18 cellular contexts compared by ENCODE assay signal in the genomic region with DNA sequence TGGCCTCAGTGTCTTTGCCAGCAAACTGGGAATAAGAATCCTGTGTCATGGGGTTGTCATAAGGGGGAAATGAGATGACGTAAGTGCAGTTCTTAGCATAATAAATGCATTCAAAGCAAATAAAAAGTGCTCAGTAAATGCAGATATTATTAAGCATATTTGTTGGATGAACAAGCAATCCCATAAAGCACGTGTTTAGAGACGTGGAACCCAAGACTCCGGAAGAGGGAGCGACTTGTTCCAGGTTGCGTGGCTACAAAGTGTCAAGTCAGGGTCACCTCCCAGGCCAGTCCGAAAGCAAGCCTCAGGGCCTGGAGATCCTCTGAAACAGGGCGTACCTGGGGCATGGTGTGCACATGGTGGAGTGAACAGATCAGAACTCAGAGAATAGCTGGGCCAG. TPM values are rescaled to one million over a fixed set of nuclear protein-coding genes. Genes with fewer than 3 reads are reported as not detected.
DNase-seq lines count a peak whose midpoint lies in the region; ATAC-seq and TF ChIP-seq lines count a peak whose summit lies in the region.
"Had no signal": no experiment of that assay in that cellular context is flagged by ENCODE, and none has a peak within 500 bp of the region (broad histone marks: within the 10 kb centered on the region; RNA-seq: fewer than 3 reads in every experiment).

No MANE protein-coding gene starts in this region.

- ATAC-seq in SK-N-SH treated with all-trans-retinoic acid at 6 μM for 48 hours (no peak), HG03378 (IDR thresholded peaks at IDR 0.05; ENCODE audit: unreplicated experiment) (no peak)

- H3K4me1 Mint-ChIP-seq in neural progenitor cell = peaks cover 64% of the 10 kb centered on the region
- H3K4me1 Mint-ChIP-seq: CD4-positive, alpha-beta memory T cell had no signal

- H3K27ac Mint-ChIP-seq in neural progenitor cell = peak overlapping the region; percentile 69
- H3K27ac Mint-ChIP-seq: CD4-positive, alpha-beta memory T cell had no signal

- intact Hi-C loops in transverse colon (cut with DNase I; ENCODE audit: low total_unique reads) = loop anchor here (5.0 kb wide), 1 partner anchor 72 kb away; no protein-coding TSS in a partner anchor

- POLR2A ChIA-PET in SK-N-SH (lab: Yijun Ruan, JAX) = no interaction called here

- no peaks in the 10 kb centered on the region for H3K9me2 ChIP-seq in SK-N-SH

- TF ChIP-seq POLR2A in transverse colon (IDR thresholded peaks at IDR 0.05) = no peak

- H3K79me2 ChIP-seq in SK-N-SH (ENCODE audit: insufficient read depth) (no peaks in the 10 kb centered on the region), neural progenitor cell (ENCODE audit: low read depth) (no peaks in the 10 kb centered on the region)

- H3K27me3 ChIP-seq in SK-N-SH (ENCODE audit: insufficient read depth) (no peaks in the 10 kb centered on the region), neural progenitor cell (no peaks in the 10 kb centered on the region), transverse colon (peaks cover 6% of the 10 kb centered on the region)
- H3K27me3 ChIP-seq: BE2C had no signal

- H3K4me1 ChIP-seq in SK-N-SH (ENCODE audit: control insufficient read depth in 1 of 2, insufficient read depth in 2 of 2, low read depth in 1 of 2, low read length in 1 of 2) = peaks cover 23 to 34% of the 10 kb centered on the region in 2 experiments
- peaks cover 52% of the 10 kb centered on the region for H3K4me1 ChIP-seq in neural progenitor cell
- H3K4me1 ChIP-seq in transverse colon = peaks cover 5 to 14% (median 9%) of the 10 kb centered on the region in 4 donors

- H3K4me2 ChIP-seq in SK-N-SH (peak overlapping the region; percentile 59; the same call in 1 of the 2 replicates), neural progenitor cell (no peak overlapping the region)

- no peaks in the 10 kb centered on the region for H3K9me3 Mint-ChIP-seq in neural progenitor cell
- H3K9me3 Mint-ChIP-seq: CD4-positive, alpha-beta memory T cell had no signal

- no peaks in the 10 kb centered on the region for H3K36me3 Mint-ChIP-seq in neural progenitor cell
- H3K36me3 Mint-ChIP-seq: CD4-positive, alpha-beta memory T cell had no signal

- WGBS in SK-N-SH (ENCODE audit: low lambda C conversion rate) = 94% methylated on average over 8 of the region's 8 CpGs
- 82% methylated on average over 7 to 8 of the region's 8 CpGs for whole genome bisulfite sequencing in transverse colon (ENCODE audit: low coverage in 1 of 2), 2 donors

- H3K27ac ChIP-seq in SK-N-SH (ENCODE audit: low read depth in 2 of 2, low read length in 1 of 2) (no peak overlapping the region), neural progenitor cell (no peak overlapping the region), transverse colon (peak overlapping the region; percentile 69 to 90 (median 81))
- H3K27ac ChIP-seq: 22Rv1, PC-9 had no signal

- CTCF ChIA-PET in SK-N-SH (lab: Yijun Ruan, JAX) = interaction anchor here (1.1 to 34.2 kb wide), 3 partner anchors 13 to 98 kb away, joined by 5 to 1422 read pairs (median 118); a partner anchor contains a TSS

- no peaks in the 10 kb centered on the region for H3K9me3 ChIP-seq in SK-N-SH
- no peaks in the 10 kb centered on the region for H3K9me3 ChIP-seq in neural progenitor cell (ENCODE audit: low read depth)
- no peaks in the 10 kb centered on the region for H3K9me3 ChIP-seq in transverse colon
- H3K9me3 ChIP-seq: BE2C had no signal

- DNase-seq in SK-N-SH = no peak
- peak; percentile 71 for DNase-seq in foreskin melanocyte
- no peak for DNase-seq in neural progenitor cell (ENCODE audit: low spot score)
- DNase-seq in transverse colon = no peak
- no peak for DNase-seq in NCI-H2227 (lab: John Stamatoyannopoulos, UW; ENCODE audit: unreplicated experiment)
- DNase-seq in NCI-H1048 (lab: John Stamatoyannopoulos, UW) = no peak
- DNase-seq: CD4-positive, alpha-beta memory T cell; KBM-7; NCI-H1436 treated with DMSO at 0.1 percent for 48 hours; NCI-H2029 treated with DMSO at 0.1 percent for 48 hours; NCI-H2171 treated with DMSO at 0.1 percent for 48 hours; NCI-H510A had no signal

- TF ChIP-seq EP300 in SK-N-SH (IDR thresholded peaks at IDR 0.05; ENCODE audit: borderline replicate concordance in 1 of 2, low read depth in 1 of 2, low read length in 1 of 2) (no peak), transverse colon (IDR thresholded peaks at IDR 0.05; ENCODE audit: low read depth) (no peak)

- TF ChIP-seq CTCF in SK-N-SH (IDR thresholded peaks at IDR 0.05) (no peak), neural progenitor cell (IDR thresholded peaks at IDR 0.05) (no peak), transverse colon (IDR thresholded peaks at IDR 0.05) (no peak)

- H3K4me3 Mint-ChIP-seq in neural progenitor cell = no peak overlapping the region
- H3K4me3 Mint-ChIP-seq: CD4-positive, alpha-beta memory T cell had no signal

- H3F3A ChIP-seq in SK-N-SH (replicated peaks; ENCODE audit: insufficient read depth) (peaks cover 7% of the 10 kb centered on the region), neural progenitor cell (ENCODE audit: low read depth) (peaks cover 5% of the 10 kb centered on the region)

- H3K4me3 ChIP-seq in SK-N-SH (ENCODE audit: low read depth in 2 of 2, low read length in 1 of 2) = no peak overlapping the region
- H3K4me3 ChIP-seq in neural progenitor cell = no peak overlapping the region
- no peak overlapping the region for H3K4me3 ChIP-seq in transverse colon
- H3K4me3 ChIP-seq: PC-9 had no signal

- H3K9ac ChIP-seq in SK-N-SH = no peak overlapping the region
- H3K9ac ChIP-seq in neural progenitor cell = no peak overlapping the region

- H3K36me3 ChIP-seq in SK-N-SH (replicated peaks in 1 of 2; ENCODE audit: control insufficient read depth in 1 of 2, insufficient read depth in 2 of 2, low read length in 1 of 2) = no peaks in the 10 kb centered on the region
- no peaks in the 10 kb centered on the region for H3K36me3 ChIP-seq in neural progenitor cell
- H3K36me3 ChIP-seq in transverse colon = no peaks in the 10 kb centered on the region
- H3K36me3 ChIP-seq: BE2C had no signal

- TF ChIP-seq RAD21 in SK-N-SH (IDR thresholded peaks at IDR 0.05; ENCODE audit: low read length) = no peak

- H4K20me1 ChIP-seq in SK-N-SH (ENCODE audit: insufficient read depth) (no peaks in the 10 kb centered on the region), neural progenitor cell (ENCODE audit: low read depth) (no peaks in the 10 kb centered on the region)

- H2AFZ ChIP-seq in SK-N-SH (ENCODE audit: low read depth) = no peak overlapping the region
- no peak overlapping the region for H2AFZ ChIP-seq in neural progenitor cell (replicated peaks)
- H2AFZ ChIP-seq: PC-9 had no signal

- peaks cover 5% of the 10 kb centered on the region for H3K27me3 Mint-ChIP-seq in neural progenitor cell (ENCODE audit: insufficient read depth, low read depth)

- in situ Hi-C loops in transverse colon (cut with MboI; ENCODE audit: low pct_ligation_motif_present in 1 of 4, low pct_unique_long_range_greater_than_20kb in 1 of 4, low sequenced_read_pairs in 3 of 4) = no loop called here

TF ChIP-seq in SK-N-SH, 30 proteins besides CTCF, POLR2A, EP300 and RAD21 (continues in another document):
- TF ChIP-seq TEAD4 (IDR thresholded peaks at IDR 0.05; ENCODE audit: borderline replicate concordance, insufficient read depth) = no peak
- TF ChIP-seq MXI1 (IDR thresholded peaks at IDR 0.05; ENCODE audit: low read depth, low read length) = no peak
- no peak for TF ChIP-seq RFX5 (IDR thresholded peaks at IDR 0.05; ENCODE audit: low read length)
- no peak for TF ChIP-seq FOSL2 (IDR thresholded peaks at IDR 0.05; ENCODE audit: borderline replicate concordance, low read depth)
- no peak for TF ChIP-seq YY1 (IDR thresholded peaks at IDR 0.05; ENCODE audit: low read depth)
- TF ChIP-seq, protein P1, sequence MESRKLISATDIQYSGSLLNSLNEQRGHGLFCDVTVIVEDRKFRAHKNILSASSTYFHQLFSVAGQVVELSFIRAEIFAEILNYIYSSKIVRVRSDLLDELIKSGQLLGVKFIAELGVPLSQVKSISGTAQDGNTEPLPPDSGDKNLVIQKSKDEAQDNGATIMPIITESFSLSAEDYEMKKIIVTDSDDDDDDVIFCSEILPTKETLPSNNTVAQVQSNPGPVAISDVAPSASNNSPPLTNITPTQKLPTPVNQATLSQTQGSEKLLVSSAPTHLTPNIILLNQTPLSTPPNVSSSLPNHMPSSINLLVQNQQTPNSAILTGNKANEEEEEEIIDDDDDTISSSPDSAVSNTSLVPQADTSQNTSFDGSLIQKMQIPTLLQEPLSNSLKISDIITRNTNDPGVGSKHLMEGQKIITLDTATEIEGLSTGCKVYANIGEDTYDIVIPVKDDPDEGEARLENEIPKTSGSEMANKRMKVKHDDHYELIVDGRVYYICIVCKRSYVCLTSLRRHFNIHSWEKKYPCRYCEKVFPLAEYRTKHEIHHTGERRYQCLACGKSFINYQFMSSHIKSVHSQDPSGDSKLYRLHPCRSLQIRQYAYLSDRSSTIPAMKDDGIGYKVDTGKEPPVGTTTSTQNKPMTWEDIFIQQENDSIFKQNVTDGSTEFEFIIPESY (IDR thresholded peaks at IDR 0.05; ENCODE audit: borderline replicate concordance, low read depth) = no peak

TF ChIP-seq in SK-N-SH treated with all-trans-retinoic acid at 6 μM for 48 hours, 23 proteins besides CTCF, POLR2A, EP300 and RAD21 (continues in another document):
- no peak for TF ChIP-seq ZFP3 (CRISPR knock-in tag; IDR thresholded peaks at IDR 0.05)
- no peak for TF ChIP-seq ZNF8 (CRISPR knock-in tag; IDR thresholded peaks at IDR 0.05)
- TF ChIP-seq, protein P2, sequence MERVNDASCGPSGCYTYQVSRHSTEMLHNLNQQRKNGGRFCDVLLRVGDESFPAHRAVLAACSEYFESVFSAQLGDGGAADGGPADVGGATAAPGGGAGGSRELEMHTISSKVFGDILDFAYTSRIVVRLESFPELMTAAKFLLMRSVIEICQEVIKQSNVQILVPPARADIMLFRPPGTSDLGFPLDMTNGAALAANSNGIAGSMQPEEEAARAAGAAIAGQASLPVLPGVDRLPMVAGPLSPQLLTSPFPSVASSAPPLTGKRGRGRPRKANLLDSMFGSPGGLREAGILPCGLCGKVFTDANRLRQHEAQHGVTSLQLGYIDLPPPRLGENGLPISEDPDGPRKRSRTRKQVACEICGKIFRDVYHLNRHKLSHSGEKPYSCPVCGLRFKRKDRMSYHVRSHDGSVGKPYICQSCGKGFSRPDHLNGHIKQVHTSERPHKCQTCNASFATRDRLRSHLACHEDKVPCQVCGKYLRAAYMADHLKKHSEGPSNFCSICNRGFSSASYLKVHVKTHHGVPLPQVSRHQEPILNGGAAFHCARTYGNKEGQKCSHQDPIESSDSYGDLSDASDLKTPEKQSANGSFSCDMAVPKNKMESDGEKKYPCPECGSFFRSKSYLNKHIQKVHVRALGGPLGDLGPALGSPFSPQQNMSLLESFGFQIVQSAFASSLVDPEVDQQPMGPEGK (CRISPR knock-in tag; IDR thresholded peaks at IDR 0.05; ENCODE audit: borderline replicate concordance) = no peak

RNA-seq across cellular contexts. Expression of a gene that starts 58.0 kb away (rescaled TPM):
- polyA plus RNA-seq in SK-N-SH (2012; rRNA removed) = 1.0 and 1.1 TPM in 2 replicates
- polyA plus RNA-seq in SK-N-SH (2012; cell fraction: cytosol; rRNA removed) = 0.85 and 0.89 TPM in 2 replicates
- 0.30 and 0.38 TPM in 2 replicates for polyA plus RNA-seq in SK-N-SH (2012; cell fraction: nucleus; rRNA removed)
- total RNA-seq in neural progenitor cell (ENCODE audit: low replicate concordance) (not detected in 2 replicates), transverse colon (10 to 100 TPM in 3 of 4 donors, 1 to 10 TPM in 1; 5.2 to 66.6 (median 34.5) TPM)
- total RNA-seq: Calu3 had no signal

Comparison
In these comparisons a context has a peak if more than half of its experiments do, and no peak if none do; other contexts are left out.
1. H3K27ac ChIP-seq: peak in transverse colon (4 of 4); none in SK-N-SH (0 of 2) and neural progenitor cell (single experiment).